33 cellular contexts compared by ENCODE assay signal in genomic region chr13:102510072-102510471, GRCh38.
"Had no signal": no experiment of that assay in that cellular context is flagged by ENCODE, and none has a peak within 500 bp of the region (broad histone marks: within the 10 kb centered on the region; RNA-seq: fewer than 3 reads in every experiment).

No MANE protein-coding gene starts in this region.

- H3K4me2 ChIP-seq: hepatocyte had no signal

- FAIRE-seq: endometrium, endothelial cell of umbilical vein had no signal

- H3K36me3 ChIP-seq: ascending aorta, breast epithelium, cardiac muscle cell, colonic mucosa, esophagus squamous epithelium, gastroesophageal sphincter, heart right ventricle had no signal

- H3K27ac ChIP-seq: ascending aorta, breast epithelium, cardiac muscle cell, colonic mucosa, epithelial cell of prostate, esophagus squamous epithelium, gastroesophageal sphincter, heart right ventricle, hepatocyte had no signal

- H3K4me3 ChIP-seq: ascending aorta, breast epithelium, cardiac muscle cell, colonic mucosa, esophagus squamous epithelium, gastroesophageal sphincter, heart right ventricle, hepatocyte had no signal

- DNase-seq: activated CD4-positive, alpha-beta memory T cell treated with anti-CD3 and anti-CD28 coated beads for 36 hours; activated CD4-positive, alpha-beta T cell treated with anti-CD3 and anti-CD28 coated beads for 36 hours; activated CD4-positive, alpha-beta T cell treated with anti-CD3 and anti-CD28 coated beads, Interleukin-2, amount 10 ng/mL, durations not matched to agents 24 days and 14 days; activated CD4-positive, CD25-positive, alpha-beta regulatory T cell; activated CD4-positive, CD25-positive, alpha-beta regulatory T cell treated with anti-CD3 and anti-CD28 coated beads, Interleukin-2, amount 50 U/mL, for 72 hours; activated CD8-positive, alpha-beta memory T cell treated with anti-CD3 and anti-CD28 coated beads, Interleukin-2, amount 10 ng/mL, durations not matched to agents 7 days and 5 days; activated CD8-positive, alpha-beta memory T cell treated with anti-CD3 and anti-CD28 coated beads, Interleukin-2, amount 50 U/mL, for 4 hours; activated CD8-positive, alpha-beta T cell treated with anti-CD3 and anti-CD28 coated beads, Interleukin-2, amount 10 ng/mL, durations not matched to agents 7 days and 5 days; activated effector memory CD4-positive, alpha-beta T cell treated with anti-CD3 and anti-CD28 coated beads, Interleukin-2, amount 50 U/mL, for 16 hours; activated naive CD4-positive, alpha-beta T cell; activated naive CD4-positive, alpha-beta T cell treated with anti-CD3 and anti-CD28 coated beads, Interleukin-2, amount 10 ng/mL, durations not matched to agents 7 days and 5 days; activated naive CD8-positive, alpha-beta T cell treated with anti-CD3 and anti-CD28 coated beads, Interleukin-2, amount 10 ng/mL, durations not matched to agents 7 days and 5 days; activated T-cell treated with anti-CD3 and anti-CD28 coated beads, Interleukin-2, amount 50 U/mL, for 1 hour; activated T-cell treated with anti-CD3 and anti-CD28 coated beads, Interleukin-2, amount 50 U/mL, for 48 hours; central memory CD4-positive, alpha-beta T cell; cerebellar nuclear complex; colonic mucosa; effector CD8-positive, alpha-beta T cell; esophagus squamous epithelium; foreskin melanocyte; heart right ventricle had no signal

- H3K27ac Mint-ChIP-seq: activated CD4-positive, alpha-beta memory T cell treated with anti-CD3 and anti-CD28 coated beads for 36 hours; activated CD4-positive, alpha-beta T cell treated with anti-CD3 and anti-CD28 coated beads for 36 hours; activated CD4-positive, alpha-beta T cell treated with anti-CD3 and anti-CD28 coated beads, Interleukin-2, amount 10 ng/mL, durations not matched to agents 24 days and 14 days; activated CD8-positive, alpha-beta memory T cell treated with anti-CD3 and anti-CD28 coated beads, Interleukin-2, amount 10 ng/mL, durations not matched to agents 7 days and 5 days; activated CD8-positive, alpha-beta T cell treated with anti-CD3 and anti-CD28 coated beads, Interleukin-2, amount 10 ng/mL, durations not matched to agents 7 days and 5 days; activated naive CD4-positive, alpha-beta T cell treated with anti-CD3 and anti-CD28 coated beads, Interleukin-2, amount 10 ng/mL, durations not matched to agents 7 days and 5 days; activated naive CD4-positive, alpha-beta T cell treated with anti-CD3 and anti-CD28 coated beads, Interleukin-2, amount 50 U/mL, for 72 hours; activated naive CD8-positive, alpha-beta T cell treated with anti-CD3 and anti-CD28 coated beads, Interleukin-2, amount 10 ng/mL, durations not matched to agents 7 days and 5 days; activated T-helper 1 cell treated with anti-CD3 and anti-CD28 coated beads, Interleukin-12 subunit alpha, Interleukin-12 subunit beta, Interleukin-2, Interleukin-4 antibody, amounts not matched to agents 30 ng/mL and 10 ng/mL and 1 ng/mL, durations not matched to agents 14 hours and 24 hours and 36 hours; activated T-helper 2 cell treated with anti-CD3 and anti-CD28 coated beads, Interferon-gamma antibody, Interleukin-2, Interleukin-4, amounts not matched to agents 10 μg/mL and 5 μg/mL and 100 μg/mL, durations not matched to agents 14 hours and 24 hours and 36 hours; brain had no signal

- H3K9me3 Mint-ChIP-seq: activated CD4-positive, alpha-beta memory T cell treated with anti-CD3 and anti-CD28 coated beads for 36 hours; activated CD4-positive, alpha-beta T cell treated with anti-CD3 and anti-CD28 coated beads, Interleukin-2, amount 10 ng/mL, durations not matched to agents 24 days and 14 days; activated naive CD4-positive, alpha-beta T cell treated with anti-CD3 and anti-CD28 coated beads, Interleukin-2, amount 10 ng/mL, durations not matched to agents 7 days and 5 days; activated naive CD8-positive, alpha-beta T cell treated with anti-CD3 and anti-CD28 coated beads, Interleukin-2, amount 10 ng/mL, durations not matched to agents 7 days and 5 days; activated T-helper 1 cell treated with anti-CD3 and anti-CD28 coated beads, Interleukin-12 subunit alpha, Interleukin-12 subunit beta, Interleukin-2, Interleukin-4 antibody, amounts not matched to agents 30 ng/mL and 10 ng/mL and 1 ng/mL, durations not matched to agents 14 hours and 24 hours and 36 hours; activated T-helper 2 cell treated with anti-CD3 and anti-CD28 coated beads, Interferon-gamma antibody, Interleukin-2, Interleukin-4, amounts not matched to agents 10 μg/mL and 5 μg/mL and 100 μg/mL, durations not matched to agents 14 hours and 24 hours and 36 hours had no signal

- H3K4me1 Mint-ChIP-seq: activated CD4-positive, alpha-beta T cell treated with anti-CD3 and anti-CD28 coated beads for 36 hours; activated CD4-positive, alpha-beta T cell treated with anti-CD3 and anti-CD28 coated beads, Interleukin-2, amount 10 ng/mL, durations not matched to agents 24 days and 14 days; activated CD8-positive, alpha-beta memory T cell treated with anti-CD3 and anti-CD28 coated beads, Interleukin-2, amount 10 ng/mL, durations not matched to agents 7 days and 5 days; activated naive CD4-positive, alpha-beta T cell treated with anti-CD3 and anti-CD28 coated beads, Interleukin-2, amount 10 ng/mL, durations not matched to agents 7 days and 5 days; activated naive CD8-positive, alpha-beta T cell treated with anti-CD3 and anti-CD28 coated beads, Interleukin-2, amount 10 ng/mL, durations not matched to agents 7 days and 5 days; brain had no signal

- H2AFZ ChIP-seq: hepatocyte had no signal

- H3K27me3 Mint-ChIP-seq: activated CD4-positive, alpha-beta T cell treated with anti-CD3 and anti-CD28 coated beads, Interleukin-2, amount 10 ng/mL, durations not matched to agents 24 days and 14 days; activated CD8-positive, alpha-beta memory T cell treated with anti-CD3 and anti-CD28 coated beads, Interleukin-2, amount 10 ng/mL, durations not matched to agents 7 days and 5 days; brain had no signal

- ATAC-seq: activated CD4-positive, alpha-beta T cell treated with anti-CD3 and anti-CD28 coated beads for 36 hours; activated CD8-positive, alpha-beta memory T cell treated with anti-CD3 and anti-CD28 coated beads, Interleukin-2, amount 10 ng/mL, durations not matched to agents 7 days and 5 days; activated CD8-positive, alpha-beta T cell treated with anti-CD3 and anti-CD28 coated beads, Interleukin-2, amount 10 ng/mL, durations not matched to agents 7 days and 5 days; activated naive CD4-positive, alpha-beta T cell treated with anti-CD3 and anti-CD28 coated beads, Interleukin-2, amount 50 U/mL, for 72 hours; gastroesophageal sphincter; heart right ventricle had no signal

- H3K36me3 Mint-ChIP-seq: activated CD4-positive, alpha-beta memory T cell treated with anti-CD3 and anti-CD28 coated beads for 36 hours; activated CD8-positive, alpha-beta memory T cell treated with anti-CD3 and anti-CD28 coated beads, Interleukin-2, amount 10 ng/mL, durations not matched to agents 7 days and 5 days; activated naive CD4-positive, alpha-beta T cell treated with anti-CD3 and anti-CD28 coated beads, Interleukin-2, amount 10 ng/mL, durations not matched to agents 7 days and 5 days; activated naive CD4-positive, alpha-beta T cell treated with anti-CD3 and anti-CD28 coated beads, Interleukin-2, amount 50 U/mL, for 72 hours; activated naive CD8-positive, alpha-beta T cell treated with anti-CD3 and anti-CD28 coated beads, Interleukin-2, amount 10 ng/mL, durations not matched to agents 7 days and 5 days; brain had no signal

- H3K9me3 ChIP-seq: ascending aorta, colonic mucosa, esophagus squamous epithelium had no signal

- H3K4me1 ChIP-seq: ascending aorta, breast epithelium, colonic mucosa, esophagus squamous epithelium, gastroesophageal sphincter, heart right ventricle had no signal

- H3K79me2 ChIP-seq: hepatocyte had no signal

- H3K27me3 ChIP-seq: ascending aorta, breast epithelium, cardiac muscle cell, colonic mucosa, esophagus squamous epithelium, gastroesophageal sphincter, heart right ventricle, hepatocyte had no signal

- H3K4me3 Mint-ChIP-seq: activated CD4-positive, alpha-beta memory T cell treated with anti-CD3 and anti-CD28 coated beads for 36 hours; activated CD4-positive, alpha-beta T cell treated with anti-CD3 and anti-CD28 coated beads for 36 hours; activated CD4-positive, alpha-beta T cell treated with anti-CD3 and anti-CD28 coated beads, Interleukin-2, amount 10 ng/mL, durations not matched to agents 24 days and 14 days; activated CD8-positive, alpha-beta memory T cell treated with anti-CD3 and anti-CD28 coated beads, Interleukin-2, amount 10 ng/mL, durations not matched to agents 7 days and 5 days; activated CD8-positive, alpha-beta T cell treated with anti-CD3 and anti-CD28 coated beads, Interleukin-2, amount 10 ng/mL, durations not matched to agents 7 days and 5 days; activated naive CD4-positive, alpha-beta T cell treated with anti-CD3 and anti-CD28 coated beads, Interleukin-2, amount 10 ng/mL, durations not matched to agents 7 days and 5 days; activated naive CD8-positive, alpha-beta T cell treated with anti-CD3 and anti-CD28 coated beads, Interleukin-2, amount 10 ng/mL, durations not matched to agents 7 days and 5 days; activated T-helper 1 cell treated with anti-CD3 and anti-CD28 coated beads, Interleukin-12 subunit alpha, Interleukin-12 subunit beta, Interleukin-2, Interleukin-4 antibody, amounts not matched to agents 30 ng/mL and 10 ng/mL and 1 ng/mL, durations not matched to agents 14 hours and 24 hours and 36 hours; brain had no signal
